Comparison of ENCODE assay signal across 8 cellular contexts in the genomic region with DNA sequence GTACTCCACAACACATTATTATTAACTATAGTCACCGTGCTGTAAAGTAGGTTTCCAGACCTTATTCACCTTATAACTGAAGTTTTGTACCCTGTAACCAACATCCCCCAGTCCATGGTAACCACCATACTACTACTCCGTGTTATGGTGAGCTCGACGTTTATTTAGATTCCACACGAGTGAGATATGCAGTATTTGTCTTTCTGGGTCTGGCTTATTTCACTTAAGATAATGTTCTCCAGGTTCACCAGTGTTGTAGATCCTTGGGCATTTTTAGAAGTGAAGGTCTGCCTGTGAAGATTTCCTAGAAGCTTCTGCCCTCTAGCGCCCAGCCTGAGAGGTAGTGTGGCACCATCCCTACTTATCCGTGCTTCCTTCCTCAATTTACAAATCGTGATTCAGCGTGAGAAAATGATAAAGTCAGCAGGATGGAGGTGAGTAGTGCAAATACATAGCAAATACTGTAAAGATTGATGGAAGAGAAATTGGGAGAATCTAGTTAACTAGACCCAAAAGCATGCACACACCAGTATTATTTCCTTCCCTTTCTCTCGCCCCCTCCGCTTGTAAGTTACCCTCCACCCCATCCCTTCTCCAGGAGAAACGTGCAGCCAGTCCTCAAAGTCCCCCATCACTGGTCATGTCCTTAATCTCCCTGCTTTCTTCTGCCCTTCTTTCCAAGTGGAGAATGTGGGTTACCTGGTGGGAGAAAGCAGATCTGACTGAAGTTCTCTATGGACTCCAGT. TPM values are rescaled to one million over a fixed set of nuclear protein-coding genes. Genes with fewer than 3 reads are reported as not detected.
DNase-seq lines count a peak whose midpoint lies in the region; ATAC-seq, FAIRE-seq and TF ChIP-seq lines count a peak whose summit lies in the region.

No MANE protein-coding gene starts in this region.

- no peaks in the 10 kb centered on the region for H3K79me2 ChIP-seq in GM23338 (replicated peaks; ENCODE audit: insufficient read depth)
- H3K79me2 ChIP-seq in parathyroid adenoma: no peaks in the 10 kb centered on the region

- FAIRE-seq in D721Med (lab: Jason Lieb, UNC): peak; percentile 60

- H3K36me3 ChIP-seq in GM23338 (ENCODE audit: insufficient read depth): no peaks in the 10 kb centered on the region
- no peaks in the 10 kb centered on the region for H3K36me3 ChIP-seq in parathyroid adenoma (ENCODE audit: control insufficient read depth, insufficient read depth, low read length)

- DNase-seq in D721Med (ENCODE audit: insufficient read length, low spot score): no peak
- DNase-seq in GM23338 (ENCODE audit: low spot score): peak; percentile 80
- peak; percentile 11 for DNase-seq in NCI-H524 treated with DMSO at 0.1 percent for 48 hours (lab: John Stamatoyannopoulos, UW)
- peak; percentile 46 for DNase-seq in activated T-cell treated with anti-CD3 and anti-CD28 coated beads, Interleukin-2, amount 50 U/mL, for 24 hours
- peak; percentile 24 for DNase-seq in germinal center (ENCODE audit: low spot score)

- no peak overlapping the region for H3K4me3 ChIP-seq in GM23338
- H3K4me3 ChIP-seq in parathyroid adenoma (ENCODE audit: low read depth, low read length): no peak overlapping the region

- peak; percentile 98 for ATAC-seq in GM23338
- ATAC-seq in GM21723 (IDR thresholded peaks at IDR 0.05; ENCODE audit: unreplicated experiment): no peak
- ATAC-seq in HG02763 (IDR thresholded peaks at IDR 0.05; ENCODE audit: unreplicated experiment): no peak

- H3K9me3 Mint-ChIP-seq in GM23338: no peaks in the 10 kb centered on the region
- no peaks in the 10 kb centered on the region for H3K9me3 Mint-ChIP-seq in activated T-cell treated with anti-CD3 and anti-CD28 coated beads, Interleukin-2, amount 50 U/mL, for 24 hours

- H3K4me1 Mint-ChIP-seq in GM23338: peaks cover under 1% of the 10 kb centered on the region; the same call in 1 of the 3 replicates
- peaks cover under 1% of the 10 kb centered on the region for H3K4me1 Mint-ChIP-seq in activated T-cell treated with anti-CD3 and anti-CD28 coated beads, Interleukin-2, amount 50 U/mL, for 24 hours (ENCODE audit: low read depth)

- peak; percentile 92 for TF ChIP-seq CTCF in D721Med (IDR thresholded peaks at IDR 0.05; ENCODE audit: insufficient read depth, missing control alignments)
- TF ChIP-seq CTCF in GM23338 (conservative IDR thresholded peaks at IDR 0.05; ENCODE audit: low read depth in 2 of 2): peak; percentile 87 to 90
- peak; percentile 28 for TF ChIP-seq CTCF in parathyroid adenoma (IDR thresholded peaks at IDR 0.05)

- no peak overlapping the region for H3K27ac ChIP-seq in GM23338 (ENCODE audit: low read depth)
- no peak overlapping the region for H3K27ac ChIP-seq in parathyroid adenoma

- H3K9me3 ChIP-seq in parathyroid adenoma (ENCODE audit: control insufficient read depth, low read length): no peaks in the 10 kb centered on the region

- H3K4me2 ChIP-seq in GM23338: no peak overlapping the region
- no peak overlapping the region for H3K4me2 ChIP-seq in parathyroid adenoma (ENCODE audit: low read length)

- H3K4me1 ChIP-seq in GM23338 (ENCODE audit: insufficient read depth): no peaks in the 10 kb centered on the region
- H3K4me1 ChIP-seq in parathyroid adenoma: no peaks in the 10 kb centered on the region

- no peaks in the 10 kb centered on the region for H3K36me3 Mint-ChIP-seq in GM23338 (ENCODE audit: low read depth)
- H3K36me3 Mint-ChIP-seq in activated T-cell treated with anti-CD3 and anti-CD28 coated beads, Interleukin-2, amount 50 U/mL, for 24 hours (ENCODE audit: low read depth): no peaks in the 10 kb centered on the region

- no peak overlapping the region for H3K27ac Mint-ChIP-seq in GM23338
- H3K27ac Mint-ChIP-seq in activated T-cell treated with anti-CD3 and anti-CD28 coated beads, Interleukin-2, amount 50 U/mL, for 24 hours: no peak overlapping the region

- H3K4me3 Mint-ChIP-seq in GM23338: no peak overlapping the region
- H3K4me3 Mint-ChIP-seq in activated T-cell treated with anti-CD3 and anti-CD28 coated beads, Interleukin-2, amount 50 U/mL, for 24 hours: no peak overlapping the region

- no peaks in the 10 kb centered on the region; the same call in 1 of the 2 replicates for H4K20me1 ChIP-seq in GM23338 (replicated peaks; ENCODE audit: insufficient read depth)

- no peaks in the 10 kb centered on the region for H3K9me2 ChIP-seq in GM23338 (ENCODE audit: insufficient read depth)

- no peaks in the 10 kb centered on the region for H3F3A ChIP-seq in GM23338 (replicated peaks; ENCODE audit: low read depth)

- no peak overlapping the region for H2AFZ ChIP-seq in GM23338
- no peak overlapping the region for H2AFZ ChIP-seq in parathyroid adenoma

- H3K9ac ChIP-seq in parathyroid adenoma: no peak overlapping the region

- no peaks in the 10 kb centered on the region for H3K27me3 Mint-ChIP-seq in GM23338 (ENCODE audit: insufficient read depth, low read depth, poor library complexity)
- no peaks in the 10 kb centered on the region for H3K27me3 Mint-ChIP-seq in activated T-cell treated with anti-CD3 and anti-CD28 coated beads, Interleukin-2, amount 50 U/mL, for 24 hours

- H3K27me3 ChIP-seq in GM23338 (ENCODE audit: insufficient read depth) (no peaks in the 10 kb centered on the region), parathyroid adenoma (ENCODE audit: control insufficient read depth, insufficient read depth, low read length) (no peaks in the 10 kb centered on the region)

TF ChIP-seq in GM23338, 12 proteins besides CTCF, POLR2A, EP300 and RAD21:
- no peak for TF ChIP-seq POLR2AphosphoS5 (IDR thresholded peaks at IDR 0.05; ENCODE audit: low read depth)
- TF ChIP-seq, protein P1, sequence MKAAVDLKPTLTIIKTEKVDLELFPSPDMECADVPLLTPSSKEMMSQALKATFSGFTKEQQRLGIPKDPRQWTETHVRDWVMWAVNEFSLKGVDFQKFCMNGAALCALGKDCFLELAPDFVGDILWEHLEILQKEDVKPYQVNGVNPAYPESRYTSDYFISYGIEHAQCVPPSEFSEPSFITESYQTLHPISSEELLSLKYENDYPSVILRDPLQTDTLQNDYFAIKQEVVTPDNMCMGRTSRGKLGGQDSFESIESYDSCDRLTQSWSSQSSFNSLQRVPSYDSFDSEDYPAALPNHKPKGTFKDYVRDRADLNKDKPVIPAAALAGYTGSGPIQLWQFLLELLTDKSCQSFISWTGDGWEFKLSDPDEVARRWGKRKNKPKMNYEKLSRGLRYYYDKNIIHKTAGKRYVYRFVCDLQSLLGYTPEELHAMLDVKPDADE (IDR thresholded peaks at IDR 0.05): no peak
- TF ChIP-seq, protein P2, sequence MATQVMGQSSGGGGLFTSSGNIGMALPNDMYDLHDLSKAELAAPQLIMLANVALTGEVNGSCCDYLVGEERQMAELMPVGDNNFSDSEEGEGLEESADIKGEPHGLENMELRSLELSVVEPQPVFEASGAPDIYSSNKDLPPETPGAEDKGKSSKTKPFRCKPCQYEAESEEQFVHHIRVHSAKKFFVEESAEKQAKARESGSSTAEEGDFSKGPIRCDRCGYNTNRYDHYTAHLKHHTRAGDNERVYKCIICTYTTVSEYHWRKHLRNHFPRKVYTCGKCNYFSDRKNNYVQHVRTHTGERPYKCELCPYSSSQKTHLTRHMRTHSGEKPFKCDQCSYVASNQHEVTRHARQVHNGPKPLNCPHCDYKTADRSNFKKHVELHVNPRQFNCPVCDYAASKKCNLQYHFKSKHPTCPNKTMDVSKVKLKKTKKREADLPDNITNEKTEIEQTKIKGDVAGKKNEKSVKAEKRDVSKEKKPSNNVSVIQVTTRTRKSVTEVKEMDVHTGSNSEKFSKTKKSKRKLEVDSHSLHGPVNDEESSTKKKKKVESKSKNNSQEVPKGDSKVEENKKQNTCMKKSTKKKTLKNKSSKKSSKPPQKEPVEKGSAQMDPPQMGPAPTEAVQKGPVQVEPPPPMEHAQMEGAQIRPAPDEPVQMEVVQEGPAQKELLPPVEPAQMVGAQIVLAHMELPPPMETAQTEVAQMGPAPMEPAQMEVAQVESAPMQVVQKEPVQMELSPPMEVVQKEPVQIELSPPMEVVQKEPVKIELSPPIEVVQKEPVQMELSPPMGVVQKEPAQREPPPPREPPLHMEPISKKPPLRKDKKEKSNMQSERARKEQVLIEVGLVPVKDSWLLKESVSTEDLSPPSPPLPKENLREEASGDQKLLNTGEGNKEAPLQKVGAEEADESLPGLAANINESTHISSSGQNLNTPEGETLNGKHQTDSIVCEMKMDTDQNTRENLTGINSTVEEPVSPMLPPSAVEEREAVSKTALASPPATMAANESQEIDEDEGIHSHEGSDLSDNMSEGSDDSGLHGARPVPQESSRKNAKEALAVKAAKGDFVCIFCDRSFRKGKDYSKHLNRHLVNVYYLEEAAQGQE (IDR thresholded peaks at IDR 0.05; ENCODE audit: unreplicated experiment): no peak
- no peak for TF ChIP-seq EZH2 (IDR thresholded peaks at IDR 0.05; ENCODE audit: low read depth, unreplicated experiment)
- no peak for TF ChIP-seq ZNF114 (CRISPR knock-in tag; IDR thresholded peaks at IDR 0.05)
- TF ChIP-seq EZH2phosphoT487 (IDR thresholded peaks at IDR 0.05; ENCODE audit: unreplicated experiment): no peak
- TF ChIP-seq ZNF331 (CRISPR knock-in tag; IDR thresholded peaks at IDR 0.05; ENCODE audit: low read depth): no peak
- no peak for TF ChIP-seq CREB1 (CRISPR knock-in tag; IDR thresholded peaks at IDR 0.05; ENCODE audit: low read depth)
- no peak for TF ChIP-seq STAT1 (IDR thresholded peaks at IDR 0.05; ENCODE audit: unreplicated experiment)

RNA-seq across cellular contexts. Expression of a gene that starts 36.0 kb away (rescaled TPM):
- 6.5 TPM in 2 replicates for total RNA-seq in GM23338 (2014; rRNA removed; shearing (Covaris generic))
- polyA plus RNA-seq in GM23338 (2016; fragmentation: Nextera tagmentation; extraction: Ambion mirVana): 1.6 and 2.1 TPM in 2 replicates

Comparison
In these comparisons a context has a peak if more than half of its experiments do, and no peak if none do; other contexts are left out.
1. CTCF ChIP-seq: peak in every context shown above with its lines; median percentile 92 in D721Med; 88 in GM23338; 28 in parathyroid adenoma.